ENCODE assay signal across 19 cellular contexts in the genomic region with DNA sequence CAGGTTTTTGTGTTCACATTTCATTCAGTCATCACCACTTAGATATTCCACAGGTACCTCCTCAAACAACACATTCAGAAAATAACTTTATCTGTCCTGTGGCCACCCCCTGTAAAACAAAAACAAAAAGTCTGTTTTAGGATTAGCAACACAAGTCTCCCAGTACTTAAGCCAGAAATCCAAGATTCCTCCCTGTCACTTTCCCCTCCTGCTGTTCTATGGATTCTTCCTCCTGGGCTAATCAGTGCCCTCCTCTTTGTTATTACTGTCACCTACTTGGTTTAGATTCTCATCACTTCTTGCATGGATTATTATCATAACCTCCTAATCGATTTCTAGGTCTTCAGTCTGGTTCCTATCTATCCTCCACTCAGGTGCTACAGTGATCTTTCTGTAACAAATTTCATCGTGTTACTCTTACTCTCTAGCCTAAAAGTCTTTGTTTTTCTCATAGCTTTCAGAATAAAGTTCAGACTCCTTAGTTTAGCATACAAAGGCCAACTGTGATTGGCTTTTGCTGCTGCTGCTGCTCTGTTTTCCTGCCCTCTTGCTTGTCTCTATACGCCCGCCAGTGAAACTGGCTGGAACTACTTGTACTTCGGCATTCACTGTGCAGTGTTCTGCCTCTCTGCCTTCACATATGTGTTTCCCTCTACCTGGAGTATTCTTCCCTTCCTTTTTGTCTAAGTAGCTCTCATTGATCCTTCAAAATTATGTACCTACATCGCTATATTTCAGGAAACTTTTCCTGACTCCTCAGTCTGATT. TPM values are rescaled to one million over a fixed set of nuclear protein-coding genes. Genes with fewer than 3 reads are reported as not detected.
DNase-seq lines count a peak whose midpoint lies in the region; ATAC-seq and TF ChIP-seq lines count a peak whose summit lies in the region.
"Had no signal": no experiment of that assay in that cellular context is flagged by ENCODE, and none has a peak within 500 bp of the region (broad histone marks: within the 10 kb centered on the region; RNA-seq: fewer than 3 reads in every experiment).

No MANE protein-coding gene starts in this region.

- TF ChIP-seq CTCF in upper lobe of right lung (IDR thresholded peaks at IDR 0.05) (no peak), GM20000 (IDR thresholded peaks at IDR 0.05; ENCODE audit: extremely low read depth, missing control alignments) (no peak)

- no peak overlapping the region for H3K4me3 ChIP-seq in neuronal stem cell (ENCODE audit: low read length in 2 of 2)
- no peak overlapping the region for H3K4me3 ChIP-seq in upper lobe of right lung

- peak overlapping the region; percentile 1 for H2AFZ ChIP-seq in neuronal stem cell (ENCODE audit: low read length)

- no peak overlapping the region for H2AK5ac ChIP-seq in neuronal stem cell (ENCODE audit: low read depth, low read length)

- H3K27ac ChIP-seq in neuronal stem cell (replicated peaks; ENCODE audit: low read length): no peak overlapping the region
- no peak overlapping the region for H3K27ac ChIP-seq in upper lobe of right lung

- no peaks in the 10 kb centered on the region for H3K27me3 ChIP-seq in neuronal stem cell (ENCODE audit: control insufficient read depth in 3 of 3, insufficient read depth in 3 of 3, low read depth in 1 of 3, low read length in 3 of 3)
- H3K27me3 ChIP-seq in upper lobe of right lung: no peaks in the 10 kb centered on the region

- H3K9ac ChIP-seq in neuronal stem cell (ENCODE audit: low read depth, low read length, poor library complexity): no peak overlapping the region

- ATAC-seq in Right ventricle myocardium superior (ENCODE audit: poor library complexity) (peak; percentile 73), upper lobe of right lung (no peak)
- ATAC-seq: HepG2 had no signal

- DNase-seq in Right ventricle myocardium superior (no peak), cardiac septum (ENCODE audit: low spot score) (no peak), hippocampal formation (lab: John Stamatoyannopoulos, UW) (peak; percentile 6 to 34), neuronal stem cell (ENCODE audit: low spot score) (no peak), GOT3 (lab: John Stamatoyannopoulos, UW) (no peak), NCI-H446 treated with DMSO at 0.1 percent for 48 hours (lab: John Stamatoyannopoulos, UW) (no peak), upper lobe of right lung (no peak), GM20000 (ENCODE audit: low spot score) (no peak)
- DNase-seq: BE2C; CD4-positive, CD25-positive, alpha-beta regulatory T cell; COR-L47; HFFc6; KG1; NCI-H1105 treated with DMSO at 0.1 percent for 48 hours; NCI-H1694 treated with DMSO at 0.1 percent for 48 hours; NCI-H510A treated with DMSO at 0.1 percent for 48 hours; NCI-H82; RPMI8226 had no signal

- no peak overlapping the region for H2BK120ac ChIP-seq in neuronal stem cell (ENCODE audit: low read depth, low read length)

- H3K23ac ChIP-seq in neuronal stem cell (ENCODE audit: low read depth, low read length, poor library complexity): no peak overlapping the region

- peaks cover 0 to 11% of the 10 kb centered on the region in 2 donors for H3K4me1 ChIP-seq in neuronal stem cell (ENCODE audit: control insufficient read depth in 2 of 2, insufficient read depth in 1 of 2, low read depth in 1 of 2, low read length in 2 of 2)
- H3K4me1 ChIP-seq in upper lobe of right lung: no peaks in the 10 kb centered on the region
- H3K4me1 ChIP-seq: BE2C had no signal

- no peak overlapping the region for H3K14ac ChIP-seq in neuronal stem cell (ENCODE audit: low read length)

- H3K36me3 ChIP-seq in neuronal stem cell (replicated peaks in 1 of 2; ENCODE audit: control insufficient read depth in 2 of 2, insufficient read depth in 2 of 2, low read length in 2 of 2) (no peaks in the 10 kb centered on the region), upper lobe of right lung (no peaks in the 10 kb centered on the region)
- H3K36me3 ChIP-seq: BE2C had no signal

- intact Hi-C loops in Right ventricle myocardium superior (cut with DNase I): no loop called here
- intact Hi-C loops in cardiac septum (cut with DNase I): no loop called here
- intact Hi-C loops in upper lobe of right lung (cut with DNase I): no loop called here

- H3K4me2 ChIP-seq in neuronal stem cell (ENCODE audit: insufficient read depth, low read length, poor library complexity, severe bottlenecking): no peak overlapping the region

- no peak overlapping the region for H3K4ac ChIP-seq in neuronal stem cell (ENCODE audit: low read length)

- WGBS in neuronal stem cell (ENCODE audit: extremely low coverage in 2 of 2, insufficient read length in 2 of 2, insufficient replicate concordance in 1 of 2), 2 donors: no CpG with 5 or more reads among the region's 6 CpGs

- no peaks in the 10 kb centered on the region for H3K9me3 ChIP-seq in neuronal stem cell (replicated peaks in 1 of 2; ENCODE audit: control insufficient read depth in 2 of 2, insufficient read depth in 1 of 2, low read depth in 1 of 2, low read length in 2 of 2)
- H3K9me3 ChIP-seq in upper lobe of right lung: no peaks in the 10 kb centered on the region
- H3K9me3 ChIP-seq: BE2C had no signal

- H2BK5ac ChIP-seq in neuronal stem cell (ENCODE audit: low read length): no peak overlapping the region

- no peak overlapping the region for H2BK12ac ChIP-seq in neuronal stem cell (ENCODE audit: low read length)

- H4K8ac ChIP-seq in neuronal stem cell (ENCODE audit: low read depth, low read length): no peak overlapping the region

- no peak overlapping the region for H2BK15ac ChIP-seq in neuronal stem cell (ENCODE audit: low read length)

- H3K18ac ChIP-seq in neuronal stem cell (ENCODE audit: low read length): no peak overlapping the region

- H4K91ac ChIP-seq in neuronal stem cell (ENCODE audit: low read depth, low read length, poor library complexity): no peak overlapping the region

- H3K79me1 ChIP-seq in neuronal stem cell (ENCODE audit: low read depth, low read length): no peaks in the 10 kb centered on the region

RNA-seq across cellular contexts. Expression of a gene that starts 32.2 kb away (rescaled TPM):
- total RNA-seq in Right ventricle myocardium superior (98.1 TPM), cardiac septum (82.8 TPM), upper lobe of right lung (7.4 TPM)
- polyA plus RNA-seq in neuronal stem cell (2013, experiment 1 of 2): 15.3 TPM
- polyA plus RNA-seq in neuronal stem cell (2013, experiment 2 of 2): 15.4 TPM

Comparison
In these comparisons a context has a peak if more than half of its experiments do, and no peak if none do; other contexts are left out.
1. DNase-seq: peak in hippocampal formation (2 of 2); none in Right ventricle myocardium superior (single experiment), cardiac septum (single experiment), neuronal stem cell (single experiment), GOT3 (single experiment), NCI-H446 treated with DMSO at 0.1 percent for 48 hours (single experiment), upper lobe of right lung (single experiment) and GM20000 (single experiment).
2. RNA of a gene that starts 32.2 kb away (total RNA-seq): 98.1 TPM in Right ventricle myocardium superior (single experiment) and 82.8 TPM in cardiac septum (single experiment); 7.4 TPM in upper lobe of right lung (single experiment); every median in the first group is over 10 times any median in the second.